9 cellular contexts compared by ENCODE assay signal in the genomic region with DNA sequence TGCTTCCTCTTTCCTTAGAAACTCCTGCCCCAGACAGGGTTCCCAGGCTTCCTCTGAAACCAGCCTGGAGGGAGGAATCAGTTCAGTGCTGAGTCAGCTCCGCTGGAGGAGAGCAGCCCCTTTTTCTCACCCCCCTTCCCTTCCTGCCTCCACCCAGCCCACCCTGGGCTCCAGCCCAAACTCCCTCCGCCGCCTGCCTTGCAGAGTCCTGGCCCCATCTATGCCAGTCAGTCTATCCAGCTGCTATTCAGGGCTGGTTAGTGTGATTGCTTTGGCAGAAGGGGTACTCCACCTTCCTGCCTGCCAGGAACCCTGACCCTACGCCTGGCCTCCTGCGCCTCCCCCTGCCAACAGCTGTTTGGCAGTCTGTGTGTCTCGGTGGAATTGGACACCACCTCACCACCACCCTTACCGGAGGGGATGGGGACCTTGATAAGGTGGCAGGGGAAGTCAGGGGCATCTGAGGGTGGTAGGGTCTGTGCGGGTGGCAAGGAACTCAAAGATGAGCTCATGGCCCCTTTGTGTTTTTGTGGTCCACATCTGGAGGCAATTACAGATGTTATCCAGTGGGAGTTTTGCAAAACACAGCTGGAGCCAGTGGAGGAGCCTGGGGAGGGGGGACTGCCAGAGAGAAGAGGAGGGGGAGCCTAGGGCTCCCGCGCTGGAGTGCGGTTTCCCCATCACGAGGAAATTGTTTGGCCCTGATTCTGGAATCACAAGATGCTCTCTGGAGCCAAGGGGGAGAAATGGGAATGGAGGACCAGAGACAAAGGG. TPM values are rescaled to one million over a fixed set of nuclear protein-coding genes. Genes with fewer than 3 reads are reported as not detected.
DNase-seq lines count a peak whose midpoint lies in the region; ATAC-seq and TF ChIP-seq lines count a peak whose summit lies in the region.
"Had no signal": no experiment of that assay in that cellular context is flagged by ENCODE, and none has a peak within 500 bp of the region (broad histone marks: within the 10 kb centered on the region; RNA-seq: fewer than 3 reads in every experiment).

No MANE protein-coding gene starts in this region.

- no peak for TF ChIP-seq CTCF in cardiac fibroblast (IDR thresholded peaks at IDR 0.05; ENCODE audit: low read depth, low read length)

- no peaks in the 10 kb centered on the region for H3K27me3 ChIP-seq in HUES6 (ENCODE audit: control insufficient read depth, insufficient read depth, low read length)

- H3K9ac ChIP-seq in HUES6 (ENCODE audit: low read length): peak overlapping the region; percentile 19

- H3K4me1 Mint-ChIP-seq in T-helper 17 cell: peaks cover 5% of the 10 kb centered on the region

- H3K36me3 Mint-ChIP-seq in T-helper 17 cell (ENCODE audit: low read depth): no peaks in the 10 kb centered on the region
- H3K36me3 Mint-ChIP-seq: activated naive CD4-positive, alpha-beta T cell treated with anti-CD3 and anti-CD28 coated beads, Interleukin-2, amount 50 U/mL, for 72 hours had no signal

- no peak for ATAC-seq in left colon
- no peak for ATAC-seq in HG02840 (IDR thresholded peaks at IDR 0.05; ENCODE audit: low FRiP score, unreplicated experiment)
- no peak for ATAC-seq in T-helper 17 cell
- no peak for ATAC-seq in GM21447 (IDR thresholded peaks at IDR 0.05; ENCODE audit: unreplicated experiment)
- ATAC-seq: activated naive CD4-positive, alpha-beta T cell treated with anti-CD3 and anti-CD28 coated beads, Interleukin-2, amount 50 U/mL, for 72 hours had no signal

- H3K9me3 ChIP-seq in HUES6 (ENCODE audit: control insufficient read depth, insufficient read depth, low read depth, low read length) (no peaks in the 10 kb centered on the region), T-helper 17 cell (ENCODE audit: control insufficient read depth, low read length, poor library complexity, severe bottlenecking) (no peaks in the 10 kb centered on the region)

- peak; percentile 90 to 98 for DNase-seq in cardiac fibroblast (ENCODE audit: low read depth in 2 of 2)
- peak; percentile 50 to 66 for DNase-seq in left colon
- no peak for DNase-seq in T-helper 17 cell
- DNase-seq in KG1 (lab: John Stamatoyannopoulos, UW): no peak

- H3K4me3 ChIP-seq in HUES6 (ENCODE audit: low read depth, low read length) (no peak overlapping the region), cardiac fibroblast (replicated peaks in 1 of 2; ENCODE audit: low read depth in 2 of 2, low read length in 2 of 2) (peak overlapping the region in 1 of 2 donors; percentile 18)

- intact Hi-C loops in left colon (cut with DNase I, micrococcal nuclease): no loop called here

- H3K4me1 ChIP-seq in HUES6 (ENCODE audit: control insufficient read depth, insufficient read depth, low read length): peaks cover 29% of the 10 kb centered on the region

- H3K27ac ChIP-seq in HUES6 (ENCODE audit: low read depth, low read length): no peak overlapping the region
- peak overlapping the region; percentile 17 for H3K27ac ChIP-seq in temporal lobe (ENCODE audit: low read depth, low read length)

- peaks cover 30% of the 10 kb centered on the region for H3K36me3 ChIP-seq in HUES6 (ENCODE audit: control insufficient read depth, insufficient read depth, low read length)

- H3K27ac Mint-ChIP-seq in T-helper 17 cell: no peak overlapping the region

- H3K27me3 Mint-ChIP-seq in T-helper 17 cell: peaks cover 26% of the 10 kb centered on the region

- no peak overlapping the region for H3K4me3 Mint-ChIP-seq in T-helper 17 cell

RNA-seq across cellular contexts. Expression of a gene that starts 12.2 kb away (rescaled TPM):
- 100 to 1,000 TPM in 1 of 2 donors, 10 to 100 TPM in 1; 83.0 to 101 TPM for total RNA-seq in left colon
- 11.3 TPM for total RNA-seq in temporal lobe
- total RNA-seq in T-helper 17 cell: 1 to 10 TPM in 1 of 2 donors, under 1 TPM in 1; 0.85 to 1.0 TPM

RNA-seq across cellular contexts. Expression of a gene that starts 18.9 kb away (rescaled TPM):
- total RNA-seq in left colon (10 to 100 TPM; 64.5 to 81.0 TPM), temporal lobe (19.9 TPM), T-helper 17 cell (10 to 100 TPM; 36.2 to 44.6 TPM)

RNA-seq across cellular contexts. Expression of a gene that starts 23.0 kb away (rescaled TPM):
- total RNA-seq in left colon (100 to 1,000 TPM; 263 to 308 TPM), temporal lobe (4.7 TPM), T-helper 17 cell (10 to 100 TPM; 76.9 to 84.5 TPM)

RNA-seq across cellular contexts. Expression of a gene that starts 33.3 kb away (rescaled TPM):
- total RNA-seq in left colon: 10 to 100 TPM in 1 of 2 donors, 1 to 10 TPM in 1; 8.4 to 17.4 TPM
- total RNA-seq in temporal lobe: 1.5 TPM
- total RNA-seq in T-helper 17 cell: 1 to 10 TPM in 1 of 2 donors, under 1 TPM in 1; 0.55 to 3.1 TPM

RNA-seq across cellular contexts. Expression of a gene that starts 34.4 kb away (rescaled TPM):
- total RNA-seq in left colon (under 1 TPM; 0.58 to 0.64 TPM), temporal lobe (2.0 TPM), T-helper 17 cell (1 to 10 TPM; 7.2 to 8.7 TPM)

Comparison
In these comparisons a context has a peak if more than half of its experiments do, and no peak if none do; other contexts are left out.
1. DNase-seq: peak in cardiac fibroblast (2 of 2) and left colon (2 of 2); none in T-helper 17 cell (0 of 3) and KG1 (single experiment).
2. RNA of a gene that starts 23.0 kb away (total RNA-seq): 263 to 308 TPM in left colon and 76.9 to 84.5 TPM in T-helper 17 cell; 4.7 TPM in temporal lobe (single experiment); every median in the first group is over 10 times any median in the second.